In genomic region chr17:1766382-1767135, GRCh38 we compare ENCODE assay signal across 23 cellular contexts. TPM values are rescaled to one million over a fixed set of nuclear protein-coding genes. Genes with fewer than 3 reads are reported as not detected.
DNase-seq lines count a peak whose midpoint lies in the region; TF ChIP-seq lines count a peak whose summit lies in the region.
"Had no signal": no experiment of that assay in that cellular context is flagged by ENCODE, and none has a peak within 500 bp of the region (broad histone marks: within the 10 kb centered on the region; RNA-seq: fewer than 3 reads in every experiment).

No MANE protein-coding gene starts in this region.

- H3K4me1 ChIP-seq in esophagus muscularis mucosa = peaks cover 20 to 48% (median 42%) of the 10 kb centered on the region in 4 donors
- H3K4me1 ChIP-seq in tibial nerve = peaks cover 0 to 66% (median 19%) of the 10 kb centered on the region in 4 donors

- H3K4me3 ChIP-seq in esophagus muscularis mucosa (no peak overlapping the region), tibial nerve (no peak overlapping the region)
- H3K4me3 ChIP-seq: left lung, MG63, mucosa of descending colon, upper lobe of right lung had no signal

- TF ChIP-seq EP300 in esophagus muscularis mucosa (IDR thresholded peaks at IDR 0.05) (no peak), tibial nerve (IDR thresholded peaks at IDR 0.05) (no peak)

- no peak overlapping the region for H3K4me3 Mint-ChIP-seq in activated CD4-positive, alpha-beta T cell treated with anti-CD3 and anti-CD28 coated beads, Interleukin-2, amount 10 ng/mL, durations not matched to agents 7 days and 5 days
- H3K4me3 Mint-ChIP-seq: CD14-positive monocyte had no signal

- DNase-seq in activated CD4-positive, alpha-beta T cell treated with anti-CD3 and anti-CD28 coated beads, Interleukin-2, amount 10 ng/mL, durations not matched to agents 7 days and 5 days = no peak
- DNase-seq in activated CD4-positive, alpha-beta T cell treated with anti-CD3 and anti-CD28 coated beads, Interleukin-2, amount 50 U/mL, for 4 hours = no peak
- DNase-seq in esophagus muscularis mucosa (ENCODE audit: extremely low spot score) (no peak), myocyte (ENCODE audit: low read depth) (peak; percentile 80), tibial nerve (ENCODE audit: low spot score in 2 of 2) (no peak), NCI-H446 treated with DMSO at 0.1 percent for 48 hours (lab: John Stamatoyannopoulos, UW) (no peak), NCI-H774 (lab: John Stamatoyannopoulos, UW) (no peak)
- no peak for DNase-seq in activated T-cell treated with anti-CD3 and anti-CD28 coated beads, Interleukin-2, amount 50 U/mL, for 48 hours
- DNase-seq: activated CD4-positive, alpha-beta T cell treated with anti-CD3 and anti-CD28 coated beads for 48 hours; activated effector memory CD4-positive, alpha-beta T cell treated with anti-CD3 and anti-CD28 coated beads, Interleukin-2, amount 50 U/mL, for 16 hours; dermis blood vessel endothelial cell; HCEC 1CT; left lung; MG63; mucosa of descending colon; NCI-H187 treated with DMSO at 0.1 percent for 48 hours; stimulated activated CD4-positive, alpha-beta T cell treated with anti-CD3 and anti-CD28 coated beads, Interleukin-2, amount 100 ng/mL, for 24 hours; stimulated activated naive CD8-positive, alpha-beta T cell treated with anti-CD3 and anti-CD28 coated beads, Interleukin-15, Interleukin-2, amounts not matched to agents 100 U/mL and 50 U/mL, for 24 hours; upper lobe of right lung had no signal

- H3K36me3 Mint-ChIP-seq in activated CD4-positive, alpha-beta T cell treated with anti-CD3 and anti-CD28 coated beads, Interleukin-2, amount 10 ng/mL, durations not matched to agents 7 days and 5 days (ENCODE audit: low read depth) = peaks cover 4% of the 10 kb centered on the region

- H3K27ac ChIP-seq in esophagus muscularis mucosa (replicated peaks in 1 of 4) = peak overlapping the region; percentile 28 to 48 (median 40)
- H3K27ac ChIP-seq in tibial nerve = peak overlapping the region; percentile 6 to 90 (median 40)
- H3K27ac ChIP-seq: epithelial cell of prostate, left lung, neutrophil, upper lobe of right lung had no signal

- WGBS in esophagus muscularis mucosa = 92% methylated on average over 14 of the region's 21 CpGs
- 65 to 71% methylated on average over 16 to 20 of the region's 21 CpGs for WGBS in tibial nerve, 2 donors

- no peak for TF ChIP-seq CTCF in esophagus muscularis mucosa (IDR thresholded peaks at IDR 0.05)
- no peak for TF ChIP-seq CTCF in tibial nerve (IDR thresholded peaks at IDR 0.05)

- peaks cover 0 to 47% (median 0%) of the 10 kb centered on the region in 4 donors for H3K27me3 ChIP-seq in esophagus muscularis mucosa
- peaks cover 0 to 5% of the 10 kb centered on the region in 2 donors for H3K27me3 ChIP-seq in tibial nerve
- H3K27me3 ChIP-seq: left lung, MG63, upper lobe of right lung had no signal

- CTCF ChIA-PET in activated CD4-positive, alpha-beta T cell treated with anti-CD3 and anti-CD28 coated beads, Interleukin-2, amount 10 ng/mL, durations not matched to agents 7 days and 5 days (lab: Charles Lee) = interaction anchor here (0.6 to 1.7 kb wide), 7 partner anchors 9 to 160 kb away, joined by 3 to 5 read pairs (median 3); no protein-coding TSS in a partner anchor

- H3K9me3 ChIP-seq in esophagus muscularis mucosa = no peaks in the 10 kb centered on the region
- no peaks in the 10 kb centered on the region for H3K9me3 ChIP-seq in tibial nerve
- H3K9me3 ChIP-seq: left lung, MG63, mucosa of descending colon, neutrophil, upper lobe of right lung had no signal

- peaks cover 2% of the 10 kb centered on the region for H3K9me3 Mint-ChIP-seq in activated CD4-positive, alpha-beta T cell treated with anti-CD3 and anti-CD28 coated beads, Interleukin-2, amount 10 ng/mL, durations not matched to agents 7 days and 5 days
- H3K9me3 Mint-ChIP-seq: CD14-positive monocyte had no signal

- no peak for TF ChIP-seq POLR2A in esophagus muscularis mucosa (IDR thresholded peaks at IDR 0.05; ENCODE audit: low read depth)
- no peak for TF ChIP-seq POLR2A in tibial nerve (IDR thresholded peaks at IDR 0.05)

- intact Hi-C loops in esophagus muscularis mucosa (cut with DNase I) = no loop called here

- H3K27me3 Mint-ChIP-seq in activated CD4-positive, alpha-beta T cell treated with anti-CD3 and anti-CD28 coated beads, Interleukin-2, amount 10 ng/mL, durations not matched to agents 7 days and 5 days = no peaks in the 10 kb centered on the region

- peaks cover 0 to 7% (median 5%) of the 10 kb centered on the region in 4 donors for H3K36me3 ChIP-seq in esophagus muscularis mucosa
- peaks cover 0 to 31% (median 0%) of the 10 kb centered on the region in 3 donors for H3K36me3 ChIP-seq in tibial nerve
- H3K36me3 ChIP-seq: left lung, MG63, neutrophil, upper lobe of right lung had no signal

- peaks cover 56% of the 10 kb centered on the region for H3K4me1 Mint-ChIP-seq in activated CD4-positive, alpha-beta T cell treated with anti-CD3 and anti-CD28 coated beads, Interleukin-2, amount 10 ng/mL, durations not matched to agents 7 days and 5 days

- POLR2A ChIA-PET in activated CD4-positive, alpha-beta T cell treated with anti-CD3 and anti-CD28 coated beads, Interleukin-2, amount 10 ng/mL, durations not matched to agents 7 days and 5 days (lab: Charles Lee) = no interaction called here

- H3K27ac Mint-ChIP-seq in activated CD4-positive, alpha-beta T cell treated with anti-CD3 and anti-CD28 coated beads, Interleukin-2, amount 10 ng/mL, durations not matched to agents 7 days and 5 days = peak overlapping the region; percentile 25
- H3K27ac Mint-ChIP-seq: CD14-positive monocyte had no signal

RNA-seq across cellular contexts. Expression of gene SERPINF1, which starts 4.7 kb away (rescaled TPM):
- 1 to 10 TPM; 1.3 to 2.0 TPM for total RNA-seq in activated CD4-positive, alpha-beta T cell treated with anti-CD3 and anti-CD28 coated beads, Interleukin-2, amount 10 ng/mL, durations not matched to agents 7 days and 5 days
- total RNA-seq in esophagus muscularis mucosa (100 to 1,000 TPM; 177 to 464 (median 330) TPM), myocyte (5,512 and 6,691 TPM in 2 replicates), tibial nerve (1,000 to 10,000 TPM in 1 of 4 donors, 100 to 1,000 TPM in 3; 720 to 2,221 (median 908) TPM)
- polyA plus RNA-seq in myocyte (2012) = 567 TPM
- total RNA-seq: dermis blood vessel endothelial cell, NCI-H460 had no signal

RNA-seq across cellular contexts. Expression of gene SERPINF2, which starts 23.9 kb away (rescaled TPM):
- total RNA-seq in activated CD4-positive, alpha-beta T cell treated with anti-CD3 and anti-CD28 coated beads, Interleukin-2, amount 10 ng/mL, durations not matched to agents 7 days and 5 days = 1 to 10 TPM in 1 of 2 experiments, under 1 TPM in 1; 0.79 to 1.3 TPM
- total RNA-seq in esophagus muscularis mucosa (1 to 10 TPM; 2.4 to 7.5 (median 3.4) TPM), myocyte (0.67 and 2.0 TPM in 2 replicates), tibial nerve (10 to 100 TPM in 2 of 4 donors, 1 to 10 TPM in 2; 6.1 to 21.3 (median 11.4) TPM)
- polyA plus RNA-seq in myocyte (2012) = 1.1 TPM
- total RNA-seq: NCI-H460 had no signal

RNA-seq across cellular contexts. Expression of gene WDR81, which starts 42.1 kb away (rescaled TPM):
- total RNA-seq in activated CD4-positive, alpha-beta T cell treated with anti-CD3 and anti-CD28 coated beads, Interleukin-2, amount 10 ng/mL, durations not matched to agents 7 days and 5 days = 10 to 100 TPM; 50.7 to 57.9 TPM
- total RNA-seq in esophagus muscularis mucosa = 10 to 100 TPM; 25.7 to 40.8 (median 32.1) TPM
- total RNA-seq in myocyte = 76.0 and 76.8 TPM in 2 replicates
- 30.0 TPM for polyA plus RNA-seq in myocyte (2012)
- 100 to 1,000 TPM in 2 of 4 donors, 10 to 100 TPM in 2; 54.4 to 111 (median 92.0) TPM for total RNA-seq in tibial nerve

RNA-seq across cellular contexts. Expression of gene TLCD2, which starts 56.4 kb away (rescaled TPM):
- under 1 TPM; 0.07 to 0.12 TPM for total RNA-seq in activated CD4-positive, alpha-beta T cell treated with anti-CD3 and anti-CD28 coated beads, Interleukin-2, amount 10 ng/mL, durations not matched to agents 7 days and 5 days
- 1 to 10 TPM; 4.6 to 7.7 (median 5.5) TPM for total RNA-seq in esophagus muscularis mucosa
- 1.7 and 1.8 TPM in 2 replicates for total RNA-seq in myocyte
- 10.2 TPM for polyA plus RNA-seq in myocyte (2012)
- total RNA-seq in tibial nerve = 10 to 100 TPM in 3 of 4 donors, 1 to 10 TPM in 1; 7.5 to 11.8 (median 11.1) TPM
- polyA plus RNA-seq: CD14-positive monocyte had no signal

Comparison
In these comparisons a context has a peak if more than half of its experiments do, and no peak if none do; other contexts are left out.
1. RNA of gene SERPINF1, which starts 4.7 kb away (total RNA-seq): 5,512 to 6,691 TPM in myocyte, 720 to 2,221 TPM in tibial nerve and 177 to 464 TPM in esophagus muscularis mucosa; 1.3 to 2.0 TPM in activated CD4-positive, alpha-beta T cell treated with anti-CD3 and anti-CD28 coated beads, Interleukin-2, amount 10 ng/mL, durations not matched to agents 7 days and 5 days; every median in the first group is over 10 times any median in the second.